27 cellular contexts compared by ENCODE assay signal in genomic region chr4:85591361-85592098, GRCh38.
A peak's percentile ranks its signal among the peaks of the same experiment; 100 is the strongest.
DNase-seq lines count a peak whose midpoint lies in the region; ATAC-seq and TF ChIP-seq lines count a peak whose summit lies in the region.
"Had no signal": no experiment of that assay in that cellular context is flagged by ENCODE, and none has a peak within 500 bp of the region (broad histone marks: within the 10 kb centered on the region; RNA-seq: fewer than 3 reads in every experiment).

No MANE protein-coding gene starts in this region.

- H3K9me3 ChIP-seq in GM23248 (ENCODE audit: low read depth) (no peaks in the 10 kb centered on the region), vagina (no peaks in the 10 kb centered on the region)
- H3K9me3 ChIP-seq: BE2C, right lobe of liver, upper lobe of left lung had no signal

- H3K27me3 ChIP-seq in GM23248 (replicated peaks; ENCODE audit: insufficient read depth), result no peaks in the 10 kb centered on the region
- no peaks in the 10 kb centered on the region for H3K27me3 ChIP-seq in vagina
- H3K27me3 ChIP-seq: BE2C, right lobe of liver, upper lobe of left lung had no signal

- H4K20me1 ChIP-seq in GM23248 (ENCODE audit: insufficient read depth), result no peaks in the 10 kb centered on the region

- no peaks in the 10 kb centered on the region for H3F3A ChIP-seq in GM23248 (ENCODE audit: insufficient read depth)

- no peaks in the 10 kb centered on the region; the same call in 1 of the 2 replicates for H3K4me1 ChIP-seq in GM23248 (ENCODE audit: insufficient read depth)
- no peaks in the 10 kb centered on the region for H3K4me1 ChIP-seq in vagina
- H3K4me1 ChIP-seq: BE2C, parathyroid adenoma, right lobe of liver, upper lobe of left lung had no signal

- no peak for TF ChIP-seq POLR2A in vagina (IDR thresholded peaks at IDR 0.05)

- no peak overlapping the region for H3K9ac ChIP-seq in GM23248
- H3K9ac ChIP-seq: parathyroid adenoma had no signal

- H3K9me2 ChIP-seq in GM23248 (ENCODE audit: insufficient read depth), result 0 out of 2 replicates have a peak, but pooled peaks cover 2% of the 10 kb centered on the region

- no peak for TF ChIP-seq CTCF in vagina (IDR thresholded peaks at IDR 0.05)

- no peaks in the 10 kb centered on the region for H3K79me2 ChIP-seq in GM23248 (ENCODE audit: insufficient read depth)
- H3K79me2 ChIP-seq: parathyroid adenoma had no signal

- DNase-seq in A172 (ENCODE audit: low spot score) (peak; percentile 2), GM23248 (peak; percentile 36), amniotic epithelial cell (ENCODE audit: low read depth) (peak; percentile 34), left kidney (ENCODE audit: low read depth, low spot score) (peak; percentile 60), posterior cingulate gyrus (no peak), vagina (ENCODE audit: extremely low spot score in 2 of 2) (no peak)
- DNase-seq in activated CD8-positive, alpha-beta memory T cell treated with anti-CD3 and anti-CD28 coated beads, Interleukin-2, amount 50 U/mL, for 48 hours, result no peak
- DNase-seq: activated CD4-positive, alpha-beta T cell treated with anti-CD3 and anti-CD28 coated beads, Interleukin-2, amount 50 U/mL, for 1 hour; activated CD8-positive, alpha-beta memory T cell treated with anti-CD3 and anti-CD28 coated beads, Interleukin-2, amount 10 ng/mL, durations not matched to agents 7 days and 5 days; aorta; BE2C; DMS79; head of caudate nucleus; IMR-90; NCI-H1105; NCI-H2081; NCI-H345; NCI-H748 treated with DMSO at 0.1 percent for 48 hours; right lobe of liver; upper lobe of left lung; WERI-Rb-1 had no signal

- intact Hi-C loops in posterior cingulate gyrus (cut with DNase I) (no loop called here), vagina (cut with DNase I) (no loop called here)

- no peak overlapping the region for H3K4me3 ChIP-seq in GM23248
- H3K4me3 ChIP-seq in vagina, result no peak overlapping the region
- H3K4me3 ChIP-seq: right lobe of liver, upper lobe of left lung had no signal

- WGBS in GM23248 (ENCODE audit: low coverage in 1 of 2, low lambda C conversion rate in 2 of 2, missing lambda C conversion rate in 2 of 2), 2 experiments, result 84 to 86% methylated on average over 3 of the region's 3 CpGs

- H2AFZ ChIP-seq in GM23248, result no peak overlapping the region
- H2AFZ ChIP-seq: parathyroid adenoma had no signal

- H3K36me3 ChIP-seq in GM23248 (ENCODE audit: low read depth) (no peaks in the 10 kb centered on the region), vagina (no peaks in the 10 kb centered on the region)
- H3K36me3 ChIP-seq: BE2C, right lobe of liver, upper lobe of left lung, WERI-Rb-1 had no signal

- in situ Hi-C loops in GM23248 (cut with MboI), result no loop called here

- no peak overlapping the region for H3K27ac ChIP-seq in GM23248
- no peak overlapping the region for H3K27ac ChIP-seq in vagina
- H3K27ac ChIP-seq: 22Rv1, parathyroid adenoma, right lobe of liver, upper lobe of left lung, WERI-Rb-1 had no signal

- no peak for ATAC-seq in GM18867 (IDR thresholded peaks at IDR 0.05; ENCODE audit: unreplicated experiment)
- ATAC-seq: activated CD8-positive, alpha-beta memory T cell treated with anti-CD3 and anti-CD28 coated beads, Interleukin-2, amount 10 ng/mL, durations not matched to agents 7 days and 5 days; activated T-helper 17 cell treated with anti-CD3 and anti-CD28 coated beads, Interleukin-2, amount 50 U/mL, for 72 hours; HCT116; left lobe of liver; right lobe of liver had no signal

- no peak overlapping the region for H3K4me2 ChIP-seq in GM23248 (ENCODE audit: unreplicated experiment)

Comparison
In these comparisons a context has a peak if more than half of its experiments do, and no peak if none do; other contexts are left out.
1. DNase-seq: peak in A172 (single experiment), GM23248 (single experiment), amniotic epithelial cell (single experiment) and left kidney (single experiment); none in activated CD8-positive, alpha-beta memory T cell treated with anti-CD3 and anti-CD28 coated beads, Interleukin-2, amount 50 U/mL, for 48 hours (single experiment), posterior cingulate gyrus (0 of 10) and vagina (0 of 2).